ENCODE assay signal across 1 cellular context in the genomic region with DNA sequence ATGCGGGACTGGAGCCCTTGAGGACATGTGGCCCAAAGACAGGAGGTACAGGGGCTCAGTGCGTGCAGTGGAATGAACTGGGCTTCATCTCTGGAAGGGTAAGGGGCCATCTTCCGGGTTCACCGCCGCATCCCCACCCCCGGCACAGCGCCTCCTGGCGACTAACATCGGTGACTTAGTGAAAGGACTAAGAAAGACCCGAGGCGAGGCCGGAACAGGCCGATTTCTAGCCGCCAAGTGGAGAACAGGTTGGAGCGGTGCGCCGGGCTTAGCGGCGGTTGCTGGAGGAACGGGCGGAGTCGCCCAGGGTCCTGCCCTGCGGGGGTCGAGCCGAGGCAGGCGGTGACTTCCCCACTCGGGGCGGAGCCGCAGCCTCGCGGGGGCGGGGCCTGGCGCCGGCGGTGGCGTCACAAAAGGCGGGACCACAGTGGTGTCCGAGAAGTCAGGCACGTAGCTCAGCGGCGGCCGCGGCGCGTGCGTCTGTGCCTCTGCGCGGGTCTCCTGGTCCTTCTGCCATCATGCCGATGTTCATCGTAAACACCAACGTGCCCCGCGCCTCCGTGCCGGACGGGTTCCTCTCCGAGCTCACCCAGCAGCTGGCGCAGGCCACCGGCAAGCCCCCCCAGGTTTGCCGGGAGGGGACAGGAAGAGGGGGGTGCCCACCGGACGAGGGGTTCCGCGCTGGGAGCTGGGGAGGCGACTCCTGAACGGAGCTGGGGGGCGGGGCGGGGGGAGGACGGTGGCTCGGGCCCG.
TF ChIP-seq lines count a peak whose summit lies in the region.

A gene (plus strand): TSS at position 427 of the 753 bp plus-strand sequence. CDS start 92 bp downstream, at position 519.

TF ChIP-seq in WTC11, 78 proteins besides CTCF, POLR2A, EP300 and RAD21 (continued from another document):
- TF ChIP-seq, protein P1, sequence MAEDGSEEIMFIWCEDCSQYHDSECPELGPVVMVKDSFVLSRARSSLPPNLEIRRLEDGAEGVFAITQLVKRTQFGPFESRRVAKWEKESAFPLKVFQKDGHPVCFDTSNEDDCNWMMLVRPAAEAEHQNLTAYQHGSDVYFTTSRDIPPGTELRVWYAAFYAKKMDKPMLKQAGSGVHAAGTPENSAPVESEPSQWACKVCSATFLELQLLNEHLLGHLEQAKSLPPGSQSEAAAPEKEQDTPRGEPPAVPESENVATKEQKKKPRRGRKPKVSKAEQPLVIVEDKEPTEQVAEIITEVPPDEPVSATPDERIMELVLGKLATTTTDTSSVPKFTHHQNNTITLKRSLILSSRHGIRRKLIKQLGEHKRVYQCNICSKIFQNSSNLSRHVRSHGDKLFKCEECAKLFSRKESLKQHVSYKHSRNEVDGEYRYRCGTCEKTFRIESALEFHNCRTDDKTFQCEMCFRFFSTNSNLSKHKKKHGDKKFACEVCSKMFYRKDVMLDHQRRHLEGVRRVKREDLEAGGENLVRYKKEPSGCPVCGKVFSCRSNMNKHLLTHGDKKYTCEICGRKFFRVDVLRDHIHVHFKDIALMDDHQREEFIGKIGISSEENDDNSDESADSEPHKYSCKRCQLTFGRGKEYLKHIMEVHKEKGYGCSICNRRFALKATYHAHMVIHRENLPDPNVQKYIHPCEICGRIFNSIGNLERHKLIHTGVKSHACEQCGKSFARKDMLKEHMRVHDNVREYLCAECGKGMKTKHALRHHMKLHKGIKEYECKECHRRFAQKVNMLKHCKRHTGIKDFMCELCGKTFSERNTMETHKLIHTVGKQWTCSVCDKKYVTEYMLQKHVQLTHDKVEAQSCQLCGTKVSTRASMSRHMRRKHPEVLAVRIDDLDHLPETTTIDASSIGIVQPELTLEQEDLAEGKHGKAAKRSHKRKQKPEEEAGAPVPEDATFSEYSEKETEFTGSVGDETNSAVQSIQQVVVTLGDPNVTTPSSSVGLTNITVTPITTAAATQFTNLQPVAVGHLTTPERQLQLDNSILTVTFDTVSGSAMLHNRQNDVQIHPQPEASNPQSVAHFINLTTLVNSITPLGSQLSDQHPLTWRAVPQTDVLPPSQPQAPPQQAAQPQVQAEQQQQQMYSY (CRISPR knock-in tag; IDR thresholded peaks at IDR 0.05), result no peak
- peak; percentile 76; the same call in 1 of the 2 replicates for TF ChIP-seq JUN (CRISPR knock-in tag; IDR thresholded peaks at IDR 0.05)
- TF ChIP-seq, protein P2, sequence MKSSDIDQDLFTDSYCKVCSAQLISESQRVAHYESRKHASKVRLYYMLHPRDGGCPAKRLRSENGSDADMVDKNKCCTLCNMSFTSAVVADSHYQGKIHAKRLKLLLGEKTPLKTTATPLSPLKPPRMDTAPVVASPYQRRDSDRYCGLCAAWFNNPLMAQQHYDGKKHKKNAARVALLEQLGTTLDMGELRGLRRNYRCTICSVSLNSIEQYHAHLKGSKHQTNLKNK (CRISPR knock-in tag; IDR thresholded peaks at IDR 0.05), result no peak
